9 cellular contexts compared by ENCODE assay signal in the genomic region with DNA sequence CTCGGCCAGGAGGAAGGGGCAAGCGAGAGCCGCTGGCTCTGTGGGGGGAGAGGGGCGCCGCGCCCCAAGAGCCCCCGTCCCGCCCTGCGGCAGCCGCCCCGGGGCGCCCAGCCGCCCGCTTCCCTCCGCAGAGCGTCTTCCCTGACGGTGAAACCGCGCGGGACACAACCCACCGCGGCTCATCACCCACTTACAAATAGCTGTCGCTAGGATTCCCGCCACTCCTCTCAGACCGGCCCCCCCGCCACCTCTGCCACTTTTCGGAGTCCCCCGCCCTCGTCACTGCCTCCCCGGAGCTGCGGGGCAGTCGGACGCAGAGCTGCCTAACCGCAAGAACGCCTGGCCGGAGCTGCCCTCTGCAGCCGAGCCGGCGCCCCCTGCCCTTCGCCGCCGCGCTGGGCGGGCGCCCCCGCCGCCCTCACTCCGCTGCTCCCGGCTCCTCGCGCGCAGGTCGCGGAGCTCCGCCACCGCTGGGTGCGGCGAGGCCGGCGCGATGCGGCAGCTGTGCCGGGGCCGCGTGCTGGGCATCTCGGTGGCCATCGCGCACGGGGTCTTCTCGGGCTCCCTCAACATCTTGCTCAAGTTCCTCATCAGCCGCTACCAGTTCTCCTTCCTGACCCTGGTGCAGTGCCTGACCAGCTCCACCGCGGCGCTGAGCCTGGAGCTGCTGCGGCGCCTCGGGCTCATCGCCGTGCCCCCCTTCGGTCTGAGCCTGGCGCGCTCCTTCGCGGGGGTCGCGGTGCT. TPM values are rescaled to one million over a fixed set of nuclear protein-coding genes. Genes with fewer than 3 reads are reported as not detected.
DNase-seq lines count a peak whose midpoint lies in the region; ATAC-seq, FAIRE-seq and TF ChIP-seq lines count a peak whose summit lies in the region.
"Had no signal": no experiment of that assay in that cellular context is flagged by ENCODE, and none has a peak within 500 bp of the region (broad histone marks: within the 10 kb centered on the region; RNA-seq: fewer than 3 reads in every experiment).

SLC35D3 (plus strand) TSS at position 366 of the 744 bp plus-strand sequence; CDS start at position 494, 128 bp downstream.

- no peak within 1 kb of the TSS for H4K8ac ChIP-seq in mesenchymal stem cell (ENCODE audit: low read length)

- H3K4me3 ChIP-seq in AG04450 (ENCODE audit: low read depth, low read length) (peak within 1 kb of the TSS; percentile 54), mesenchymal stem cell (ENCODE audit: insufficient read depth in 1 of 2, low read depth in 1 of 2, low read length in 2 of 2) (peak within 1 kb of the TSS; percentile 35 to 69), upper lobe of left lung (peak within 1 kb of the TSS; percentile 7 to 51 (median 46))

- H3K36me3 ChIP-seq in mesenchymal stem cell (ENCODE audit: control insufficient read depth in 1 of 2, insufficient read depth in 2 of 2, low read depth in 1 of 2, low read length in 2 of 2) = no peaks in the 10 kb centered on the region
- no peaks in the 10 kb centered on the region for H3K36me3 ChIP-seq in upper lobe of left lung

- TF ChIP-seq POLR2A in upper lobe of left lung (IDR thresholded peaks at IDR 0.05) = no peak

- no peak within 1 kb of the TSS for H2AFZ ChIP-seq in mesenchymal stem cell (ENCODE audit: low read depth, low read length)

- H3K27ac ChIP-seq in AG04450 (ENCODE audit: low read depth, low read length) (no peak within 1 kb of the TSS), mesenchymal stem cell (ENCODE audit: low read length, poor library complexity, severe bottlenecking) (no peak within 1 kb of the TSS), upper lobe of left lung (no peak within 1 kb of the TSS)
- H3K27ac ChIP-seq: epithelial cell of prostate had no signal

- H3K4me1 ChIP-seq in mesenchymal stem cell (ENCODE audit: control insufficient read depth, insufficient read depth, low read depth, low read length) (peaks cover 22% of the 10 kb centered on the region), upper lobe of left lung (peaks cover 31 to 40% (median 37%) of the 10 kb centered on the region in 4 donors)

- no peak within 1 kb of the TSS for H3K18ac ChIP-seq in mesenchymal stem cell (ENCODE audit: low read depth in 1 of 2, low read length in 2 of 2)

- H3K9me3 ChIP-seq in AG04450 (ENCODE audit: control insufficient read depth, insufficient read depth, low read length) (peaks cover 13% of the 10 kb centered on the region; the same call in 1 of the 2 replicates), mesenchymal stem cell (ENCODE audit: control insufficient read depth, low read length) (no peaks in the 10 kb centered on the region), upper lobe of left lung (no peaks in the 10 kb centered on the region)

- peak within 1 kb of the TSS in 1 of 2 experiments; percentile 9 for H3K23ac ChIP-seq in mesenchymal stem cell (ENCODE audit: low read length in 2 of 2)

- peak within 1 kb of the TSS in 1 of 2 experiments; percentile 64 for H3K14ac ChIP-seq in mesenchymal stem cell (ENCODE audit: low read length in 2 of 2)

- H2AK5ac ChIP-seq in mesenchymal stem cell (ENCODE audit: low read length, severe bottlenecking) = no peak within 1 kb of the TSS

- H3K27me3 ChIP-seq in AG04450 (ENCODE audit: control insufficient read depth, insufficient read depth, low read length) (peaks cover 48% of the 10 kb centered on the region), mesenchymal stem cell (ENCODE audit: control insufficient read depth in 1 of 2, insufficient read depth in 1 of 2, low read length in 2 of 2) (peaks cover 27 to 71% of the 10 kb centered on the region in 2 experiments), upper lobe of left lung (peaks cover 0 to 44% (median 31%) of the 10 kb centered on the region in 4 donors)

- peak within 1 kb of the TSS; percentile 10 for H4K91ac ChIP-seq in mesenchymal stem cell (ENCODE audit: low read length)

- TF ChIP-seq CTCF in AG04450 (IDR thresholded peaks at IDR 0.05; ENCODE audit: low read depth, low read length) (no peak), upper lobe of left lung (IDR thresholded peaks at IDR 0.05) (no peak)

- no peak for TF ChIP-seq EP300 in upper lobe of left lung (IDR thresholded peaks at IDR 0.05)

- H3K79me1 ChIP-seq in mesenchymal stem cell (replicated peaks; ENCODE audit: low read length, poor library complexity, severe bottlenecking) = no peaks in the 10 kb centered on the region

- no peak within 1 kb of the TSS for H2BK5ac ChIP-seq in mesenchymal stem cell (ENCODE audit: low read depth, low read length, poor library complexity, severe bottlenecking)

- ATAC-seq in SK-N-SH treated with all-trans-retinoic acid at 6 μM for 48 hours (peak; percentile 57), upper lobe of left lung (ENCODE audit: low FRiP score in 2 of 2) (peak in 1 of 2 donors; percentile 46), GM21737 (IDR thresholded peaks at IDR 0.05; ENCODE audit: unreplicated experiment) (no peak), HG03159 (IDR thresholded peaks at IDR 0.05; ENCODE audit: unreplicated experiment) (no peak)

- CTCF ChIA-PET in AG04450 (lab: Charles Lee) = interaction anchor here (0.6 to 1.7 kb wide), 6 partner anchors 14 to 1751 kb away, joined by 3 to 5 read pairs (median 3); no protein-coding TSS in a partner anchor

- H3K4me2 ChIP-seq in mesenchymal stem cell (ENCODE audit: low read length, poor library complexity, severe bottlenecking) = peak within 1 kb of the TSS; percentile 96

- no peak within 1 kb of the TSS for H2BK12ac ChIP-seq in mesenchymal stem cell (ENCODE audit: low read length in 2 of 2)

- under 1% methylated on average over 61 of the region's 86 CpGs for WGBS in mesenchymal stem cell
- WGBS in upper lobe of left lung, 2 donors = 0 to 3% methylated on average over 20 to 47 of the region's 86 CpGs

- FAIRE-seq in GM19239 (lab: Jason Lieb, UNC) = no peak

- no peak within 1 kb of the TSS for H2BK120ac ChIP-seq in mesenchymal stem cell (ENCODE audit: low read depth, low read length)

- H2BK15ac ChIP-seq in mesenchymal stem cell (ENCODE audit: low read depth, poor library complexity, severe bottlenecking) = peak within 1 kb of the TSS; percentile 39

- DNase-seq in AG04450 (ENCODE audit: low read depth, low spot score) (no peak), GM19239 (ENCODE audit: insufficient read length, low spot score) (peak; percentile 42), ecto neural progenitor cell (ENCODE audit: low spot score) (peak; percentile 67), mesenchymal stem cell (peak; percentile 30), upper lobe of left lung (peak in 1 of 2 donors; percentile 84)

- no peak within 1 kb of the TSS for H3K9ac ChIP-seq in mesenchymal stem cell (ENCODE audit: low read length)

- POLR2A ChIA-PET in AG04450 (lab: Yijun Ruan, JAX) = no interaction called here

- no peak within 1 kb of the TSS for H3K4ac ChIP-seq in mesenchymal stem cell (ENCODE audit: low read depth in 1 of 2, low read length in 2 of 2)

TF ChIP-seq in SK-N-SH treated with all-trans-retinoic acid at 6 μM for 48 hours, 23 proteins besides CTCF, POLR2A, EP300 and RAD21 (continues in another document):
- no peak for TF ChIP-seq BACH2 (CRISPR knock-in tag; IDR thresholded peaks at IDR 0.05; ENCODE audit: borderline replicate concordance)
- no peak for TF ChIP-seq ISL1 (CRISPR knock-in tag; IDR thresholded peaks at IDR 0.05)
- TF ChIP-seq RARB (CRISPR knock-in tag; IDR thresholded peaks at IDR 0.05) = no peak
- TF ChIP-seq ZFP30 (CRISPR knock-in tag; IDR thresholded peaks at IDR 0.05) = no peak
- TF ChIP-seq ZNF70 (CRISPR knock-in tag; IDR thresholded peaks at IDR 0.05) = no peak
- no peak for TF ChIP-seq TSHZ2 (CRISPR knock-in tag; IDR thresholded peaks at IDR 0.05)
- TF ChIP-seq GLIS3 (CRISPR knock-in tag; IDR thresholded peaks at IDR 0.05) = no peak
- TF ChIP-seq OSR1 (CRISPR knock-in tag; IDR thresholded peaks at IDR 0.05) = no peak
- TF ChIP-seq, protein P1, sequence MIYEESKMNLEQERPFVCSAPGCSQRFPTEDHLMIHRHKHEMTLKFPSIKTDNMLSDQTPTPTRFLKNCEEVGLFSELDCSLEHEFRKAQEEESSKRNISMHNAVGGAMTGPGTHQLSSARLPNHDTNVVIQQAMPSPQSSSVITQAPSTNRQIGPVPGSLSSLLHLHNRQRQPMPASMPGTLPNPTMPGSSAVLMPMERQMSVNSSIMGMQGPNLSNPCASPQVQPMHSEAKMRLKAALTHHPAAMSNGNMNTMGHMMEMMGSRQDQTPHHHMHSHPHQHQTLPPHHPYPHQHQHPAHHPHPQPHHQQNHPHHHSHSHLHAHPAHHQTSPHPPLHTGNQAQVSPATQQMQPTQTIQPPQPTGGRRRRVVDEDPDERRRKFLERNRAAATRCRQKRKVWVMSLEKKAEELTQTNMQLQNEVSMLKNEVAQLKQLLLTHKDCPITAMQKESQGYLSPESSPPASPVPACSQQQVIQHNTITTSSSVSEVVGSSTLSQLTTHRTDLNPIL (CRISPR knock-in tag; IDR thresholded peaks at IDR 0.05; ENCODE audit: low read depth) = no peak

RNA-seq across cellular contexts. Expression of gene SLC35D3, which starts in this region (rescaled TPM):
- polyA plus RNA-seq in AG04450 (2011; rRNA removed) = not detected in 2 replicates
- polyA minus RNA-seq in AG04450 (2011; rRNA and poly(A)+ RNA removed) = not detected in 2 replicates
- polyA plus RNA-seq in mesenchymal stem cell (2013, experiment 1 of 2) = not detected
- not detected for polyA plus RNA-seq in mesenchymal stem cell (2013, experiment 2 of 2)
- total RNA-seq in upper lobe of left lung = under 1 TPM in 1 of 6 donors, not detected in 5; 0.13 TPM
